In genomic region chr15:73244333-73244732, GRCh38 we compare ENCODE assay signal across 8 cellular contexts.
A peak's percentile ranks its signal among the peaks of the same experiment; 100 is the strongest.
DNase-seq lines count a peak whose midpoint lies in the region; ATAC-seq and TF ChIP-seq lines count a peak whose summit lies in the region.
"Had no signal": no experiment of that assay in that cellular context is flagged by ENCODE, and none has a peak within 500 bp of the region (broad histone marks: within the 10 kb centered on the region; RNA-seq: fewer than 3 reads in every experiment).

No MANE protein-coding gene starts in this region.

- H2AFZ ChIP-seq in DND-41 (ENCODE audit: low read depth, low read length) (no peak overlapping the region), H9 (ENCODE audit: low read length) (no peak overlapping the region)

- H3K36me3 Mint-ChIP-seq in H9 (ENCODE audit: insufficient read depth in 1 of 3, low read depth in 3 of 3), result peaks cover 0 to 15% (median 13%) of the 10 kb centered on the region in 3 experiments; a peak in 5 of 7 replicates
- H3K36me3 Mint-ChIP-seq in T-helper 17 cell (ENCODE audit: low read depth), result peaks cover 9% of the 10 kb centered on the region

- no peak overlapping the region for H3K4me3 ChIP-seq in DND-41 (ENCODE audit: low read depth in 1 of 2, low read length in 2 of 2)

- no peak overlapping the region for H3K56ac ChIP-seq in H9 (ENCODE audit: insufficient read length, low read depth, low read length)

- H2BK12ac ChIP-seq in H9 (ENCODE audit: insufficient read length, low read depth, low read length), result no peak overlapping the region

- no peak overlapping the region for H3K23ac ChIP-seq in H9 (ENCODE audit: insufficient read length, low read depth, low read length)

- H3K9ac ChIP-seq in DND-41 (ENCODE audit: low read depth, low read length) (no peak overlapping the region), H9 (ENCODE audit: extremely low read depth, insufficient read length, low read length) (no peak overlapping the region)

- H3K4ac ChIP-seq in H9 (ENCODE audit: low read depth, low read length), result no peak overlapping the region

- no peak overlapping the region for H2AK5ac ChIP-seq in H9 (ENCODE audit: insufficient read length, low read length)

- H4K5ac ChIP-seq in H9 (ENCODE audit: insufficient read length, low read depth, low read length), result no peak overlapping the region

- H2BK5ac ChIP-seq in H9 (ENCODE audit: insufficient read length, low read length), result no peak overlapping the region

- H4K91ac ChIP-seq in H9 (ENCODE audit: insufficient read length, low read depth, low read length), result no peak overlapping the region

- H4K20me1 ChIP-seq in DND-41 (ENCODE audit: insufficient read depth, low read length) (no peaks in the 10 kb centered on the region), H9 (ENCODE audit: control insufficient read depth, insufficient read depth, insufficient read length) (no peaks in the 10 kb centered on the region)

- H2BK15ac ChIP-seq in H9 (ENCODE audit: low read depth, low read length), result no peak overlapping the region

- no peak overlapping the region for H3K18ac ChIP-seq in H9 (ENCODE audit: insufficient read length, low read depth, low read length)

- no peak overlapping the region for H2BK20ac ChIP-seq in H9 (ENCODE audit: low read depth, low read length, poor library complexity, severe bottlenecking)

- H3K4me3 Mint-ChIP-seq in H9, result no peak overlapping the region
- no peak overlapping the region for H3K4me3 Mint-ChIP-seq in T-helper 17 cell
- H3K4me3 Mint-ChIP-seq: activated naive CD8-positive, alpha-beta T cell had no signal

- no peak overlapping the region for H3K4me2 ChIP-seq in DND-41 (ENCODE audit: insufficient read depth, low read length)
- H3K4me2 ChIP-seq in H9 (ENCODE audit: insufficient read depth, insufficient read length, low read length), result no peak overlapping the region

- H3K27me3 Mint-ChIP-seq in H9 (ENCODE audit: low read depth) (no peaks in the 10 kb centered on the region), T-helper 17 cell (no peaks in the 10 kb centered on the region)

- H3T11ph ChIP-seq in H9 (ENCODE audit: low read length), result no peak overlapping the region

- H3K27me3 ChIP-seq in DND-41 (ENCODE audit: insufficient read depth, low read length, poor library complexity) (no peaks in the 10 kb centered on the region), H9 (ENCODE audit: insufficient read depth, low read length) (no peaks in the 10 kb centered on the region)

- H3K27ac ChIP-seq in DND-41 (ENCODE audit: low read length) (no peak overlapping the region), H9 (ENCODE audit: insufficient read length, low read depth, low read length) (no peak overlapping the region)

- ATAC-seq in DND-41 (ENCODE audit: insufficient read depth, low read depth), result no peak
- peak; percentile 78 for ATAC-seq in T-helper 17 cell
- no peak for ATAC-seq in HG03565 (IDR thresholded peaks at IDR 0.05; ENCODE audit: unreplicated experiment)

- H4K8ac ChIP-seq in H9 (replicated peaks; ENCODE audit: insufficient read length, low read depth, low read length), result no peak overlapping the region

- no peaks in the 10 kb centered on the region for H3K9me3 Mint-ChIP-seq in H9

- TF ChIP-seq CTCF in DND-41 (IDR thresholded peaks at IDR 0.05; ENCODE audit: borderline replicate concordance, extremely low read depth, low read length, poor library complexity, severe bottlenecking) (peak; percentile 46), H9 (conservative IDR thresholded peaks at IDR 0.05) (peak; percentile 69)

- no peaks in the 10 kb centered on the region for H3K79me2 ChIP-seq in DND-41 (ENCODE audit: insufficient read depth, low read length)
- H3K79me2 ChIP-seq in H9 (ENCODE audit: insufficient read depth, low read length), result no peaks in the 10 kb centered on the region

- no peaks in the 10 kb centered on the region for H3K23me2 ChIP-seq in H9 (ENCODE audit: insufficient read length, low read depth, low read length, poor library complexity, severe bottlenecking)

- no peaks in the 10 kb centered on the region for H3K4me1 Mint-ChIP-seq in H9
- H3K4me1 Mint-ChIP-seq in T-helper 17 cell, result peaks cover 7% of the 10 kb centered on the region

- H3K27ac Mint-ChIP-seq in H9 (no peak overlapping the region), T-helper 17 cell (no peak overlapping the region)
- H3K27ac Mint-ChIP-seq: activated naive CD8-positive, alpha-beta T cell had no signal

- no peak overlapping the region for H3K14ac ChIP-seq in H9 (ENCODE audit: insufficient read depth, low read length)

- DNase-seq in DND-41 (peak; percentile 5), H9 (peak; percentile 37), T-helper 17 cell (peak in 1 of 3 donors; percentile 16), left kidney (ENCODE audit: low read depth, low spot score) (peak; percentile 23), midbrain (lab: John Stamatoyannopoulos, UW) (no peak), dedifferentiated amniotic fluid mesenchymal stem cell (ENCODE audit: extremely low spot score) (no peak)

- H3K79me1 ChIP-seq in H9 (ENCODE audit: insufficient read depth, low read depth, low read length, poor library complexity, severe bottlenecking), result no peaks in the 10 kb centered on the region

- no peaks in the 10 kb centered on the region for H3K36me3 ChIP-seq in DND-41 (ENCODE audit: insufficient read depth, low read length)

- no peaks in the 10 kb centered on the region for H3K9me3 ChIP-seq in DND-41 (ENCODE audit: insufficient read depth, low read length, severe bottlenecking)
- no peaks in the 10 kb centered on the region for H3K9me3 ChIP-seq in H9 (ENCODE audit: control insufficient read depth, low read depth, low read length)
- no peaks in the 10 kb centered on the region for H3K9me3 ChIP-seq in T-helper 17 cell (ENCODE audit: control insufficient read depth, low read length, poor library complexity, severe bottlenecking)

- no CpG with 5 or more reads among the region's 6 CpGs for WGBS in H9 (ENCODE audit: extremely low coverage, insufficient read length, low lambda C conversion rate)

- H3K4me1 ChIP-seq in DND-41 (ENCODE audit: insufficient read depth, low read length) (no peaks in the 10 kb centered on the region), H9 (ENCODE audit: insufficient read depth, low read length) (no peaks in the 10 kb centered on the region)

- no peak overlapping the region for H2BK120ac ChIP-seq in H9 (ENCODE audit: low read depth, low read length, poor library complexity, severe bottlenecking)

Comparison
In these comparisons a context has a peak if more than half of its experiments do, and no peak if none do; other contexts are left out.
1. DNase-seq: peak in DND-41 (single experiment), H9 (single experiment) and left kidney (single experiment); none in midbrain (single experiment) and dedifferentiated amniotic fluid mesenchymal stem cell (single experiment).